Comparison of ENCODE assay signal across 12 cellular contexts in genomic region chr5:109529520-109529919, GRCh38.
A peak's percentile ranks its signal among the peaks of the same experiment; 100 is the strongest.
DNase-seq lines count a peak whose midpoint lies in the region; ATAC-seq and TF ChIP-seq lines count a peak whose summit lies in the region.
"Had no signal": no experiment of that assay in that cellular context is flagged by ENCODE, and none has a peak within 500 bp of the region (broad histone marks: within the 10 kb centered on the region; RNA-seq: fewer than 3 reads in every experiment).

No MANE protein-coding gene starts in this region.

- no peak overlapping the region for H4K91ac ChIP-seq in mesenchymal stem cell (ENCODE audit: low read length)

- TF ChIP-seq CTCF in uterus (IDR thresholded peaks at IDR 0.05) = no peak

- no peak overlapping the region for H3K27ac Mint-ChIP-seq in activated CD4-positive, alpha-beta memory T cell treated with anti-CD3 and anti-CD28 coated beads for 36 hours

- H2AK5ac ChIP-seq in mesenchymal stem cell (ENCODE audit: low read length, severe bottlenecking) = no peak overlapping the region

- no peaks in the 10 kb centered on the region for H3K9me3 Mint-ChIP-seq in activated CD4-positive, alpha-beta memory T cell treated with anti-CD3 and anti-CD28 coated beads for 36 hours

- POLR2A ChIA-PET in activated CD4-positive, alpha-beta memory T cell treated with anti-CD3 and anti-CD28 coated beads for 36 hours (lab: Charles Lee) = no interaction called here

- 85% methylated on average over 2 of the region's 2 CpGs for WGBS in mesenchymal stem cell

- H3K18ac ChIP-seq in mesenchymal stem cell (ENCODE audit: low read depth in 1 of 2, low read length in 2 of 2) = no peak overlapping the region

- no peak overlapping the region for H3K4me3 Mint-ChIP-seq in activated CD4-positive, alpha-beta memory T cell treated with anti-CD3 and anti-CD28 coated beads for 36 hours

- ATAC-seq in esophagus mucosa (peak; percentile 69), HG02798 (IDR thresholded peaks at IDR 0.05; ENCODE audit: poor library complexity, unreplicated experiment) (no peak)

- no peak overlapping the region for H3K4me3 ChIP-seq in mesenchymal stem cell (ENCODE audit: insufficient read depth in 1 of 2, low read depth in 1 of 2, low read length in 2 of 2)
- H3K4me3 ChIP-seq in uterus = no peak overlapping the region
- H3K4me3 ChIP-seq: PC-9 had no signal

- H3K27me3 Mint-ChIP-seq in activated CD4-positive, alpha-beta memory T cell treated with anti-CD3 and anti-CD28 coated beads for 36 hours = peaks cover 2% of the 10 kb centered on the region

- H3K4me2 ChIP-seq in mesenchymal stem cell (ENCODE audit: low read length, poor library complexity, severe bottlenecking) = no peak overlapping the region
- H3K4me2 ChIP-seq: PC-9 had no signal

- H3K4me1 Mint-ChIP-seq in activated CD4-positive, alpha-beta memory T cell treated with anti-CD3 and anti-CD28 coated beads for 36 hours (ENCODE audit: low read depth) = no peaks in the 10 kb centered on the region

- no peak overlapping the region for H4K8ac ChIP-seq in mesenchymal stem cell (ENCODE audit: low read length)

- H3K36me3 ChIP-seq in mesenchymal stem cell (ENCODE audit: control insufficient read depth in 1 of 2, insufficient read depth in 2 of 2, low read depth in 1 of 2, low read length in 2 of 2) = no peaks in the 10 kb centered on the region
- H3K36me3 ChIP-seq in uterus = no peaks in the 10 kb centered on the region

- H3K27ac ChIP-seq in mesenchymal stem cell (ENCODE audit: low read length, poor library complexity, severe bottlenecking) (no peak overlapping the region), uterus (no peak overlapping the region)
- H3K27ac ChIP-seq: PC-9 had no signal

- no peaks in the 10 kb centered on the region for H3K36me3 Mint-ChIP-seq in activated CD4-positive, alpha-beta memory T cell treated with anti-CD3 and anti-CD28 coated beads for 36 hours

- H3K9me3 ChIP-seq in mesenchymal stem cell (ENCODE audit: control insufficient read depth, low read length) = no peaks in the 10 kb centered on the region
- no peaks in the 10 kb centered on the region for H3K9me3 ChIP-seq in uterus

- peak overlapping the region; percentile 12 for H2BK15ac ChIP-seq in mesenchymal stem cell (ENCODE audit: low read depth, poor library complexity, severe bottlenecking)

- H3K23ac ChIP-seq in mesenchymal stem cell (ENCODE audit: low read length in 2 of 2) = no peak overlapping the region

- H3K4me1 ChIP-seq in mesenchymal stem cell (ENCODE audit: control insufficient read depth, insufficient read depth, low read depth, low read length) = no peaks in the 10 kb centered on the region
- H3K4me1 ChIP-seq in uterus = no peaks in the 10 kb centered on the region

- no peak overlapping the region for H3K9ac ChIP-seq in mesenchymal stem cell (ENCODE audit: low read length)

- H2BK12ac ChIP-seq in mesenchymal stem cell (ENCODE audit: low read length in 2 of 2) = no peak overlapping the region

- CTCF ChIA-PET in activated CD4-positive, alpha-beta memory T cell treated with anti-CD3 and anti-CD28 coated beads for 36 hours (lab: Charles Lee) = no interaction called here

- H3K27me3 ChIP-seq in mesenchymal stem cell (ENCODE audit: control insufficient read depth in 1 of 2, insufficient read depth in 1 of 2, low read length in 2 of 2) = no peaks in the 10 kb centered on the region
- no peaks in the 10 kb centered on the region for H3K27me3 ChIP-seq in uterus

- no peak overlapping the region for H2BK5ac ChIP-seq in mesenchymal stem cell (ENCODE audit: low read depth, low read length, poor library complexity, severe bottlenecking)

- no peak overlapping the region for H2AFZ ChIP-seq in mesenchymal stem cell (ENCODE audit: low read depth, low read length)
- H2AFZ ChIP-seq: PC-9 had no signal

- no peak overlapping the region for H2BK120ac ChIP-seq in mesenchymal stem cell (ENCODE audit: low read depth, low read length)

- no peak for TF ChIP-seq POLR2A in uterus (IDR thresholded peaks at IDR 0.05)

- intact Hi-C loops in activated CD4-positive, alpha-beta memory T cell treated with anti-CD3 and anti-CD28 coated beads for 36 hours (cut with micrococcal nuclease) = no loop called here
- intact Hi-C loops in uterus (cut with DNase I; ENCODE audit: low total_unique reads) = no loop called here

- no peak overlapping the region for H3K4ac ChIP-seq in mesenchymal stem cell (ENCODE audit: low read depth in 1 of 2, low read length in 2 of 2)

- no peak overlapping the region for H3K14ac ChIP-seq in mesenchymal stem cell (ENCODE audit: low read length in 2 of 2)

- peak; percentile 12 for DNase-seq in AG08396 (ENCODE audit: low spot score)
- DNase-seq in NCI-H446 treated with DMSO at 0.1 percent for 48 hours (lab: John Stamatoyannopoulos, UW) = peak; percentile 92
- DNase-seq in mesenchymal stem cell = no peak
- no peak for DNase-seq in DMS114 treated with DMSO at 0.1 percent for 48 hours (lab: John Stamatoyannopoulos, UW; ENCODE audit: unreplicated experiment)
- DNase-seq in activated CD4-positive, alpha-beta memory T cell treated with anti-CD3 and anti-CD28 coated beads for 36 hours = no peak
- no peak for DNase-seq in uterus
- DNase-seq: activated CD4-positive, alpha-beta T cell treated with anti-CD3 and anti-CD28 coated beads, Interleukin-2, amount 50 U/mL, for 1 hour; DMS79; NCI-H1694 treated with DMSO at 0.1 percent for 48 hours; PC-9 had no signal

- H3K79me1 ChIP-seq in mesenchymal stem cell (replicated peaks; ENCODE audit: low read length, poor library complexity, severe bottlenecking) = no peaks in the 10 kb centered on the region

Comparison
In these comparisons a context has a peak if more than half of its experiments do, and no peak if none do; other contexts are left out.
1. DNase-seq: peak in AG08396 (single experiment) and NCI-H446 treated with DMSO at 0.1 percent for 48 hours (single experiment); none in mesenchymal stem cell (single experiment), DMS114 treated with DMSO at 0.1 percent for 48 hours (single experiment), activated CD4-positive, alpha-beta memory T cell treated with anti-CD3 and anti-CD28 coated beads for 36 hours (single experiment) and uterus (0 of 2).